ENCODE assay signal across 8 cellular contexts in genomic region chr7:92631067-92631829, GRCh38. TPM values are rescaled to one million over a fixed set of nuclear protein-coding genes. Genes with fewer than 3 reads are reported as not detected.
DNase-seq lines count a peak whose midpoint lies in the region; ATAC-seq and TF ChIP-seq lines count a peak whose summit lies in the region.

No MANE protein-coding gene starts in this region.

- H3K4me3 Mint-ChIP-seq in CD8-positive, alpha-beta memory T cell, result peak overlapping the region in 1 of 7 donors; percentile 14
- peak overlapping the region; percentile 59 for H3K4me3 Mint-ChIP-seq in activated naive CD8-positive, alpha-beta T cell treated with anti-CD3 and anti-CD28 coated beads, Interleukin-2, amount 50 U/mL, for 24 hours
- H3K4me3 Mint-ChIP-seq in progenitor cell of endocrine pancreas (ENCODE audit: low read depth), result no peak overlapping the region

- POLR2A ChIA-PET in CD8-positive, alpha-beta memory T cell (lab: Charles Lee), result no interaction called here

- no peaks in the 10 kb centered on the region for H3K36me3 ChIP-seq in CD8-positive, alpha-beta memory T cell (ENCODE audit: insufficient read depth, low read length)

- peaks cover 34% of the 10 kb centered on the region for H3K4me1 ChIP-seq in CD8-positive, alpha-beta memory T cell (ENCODE audit: insufficient read depth, low read length)

- H3K27ac ChIP-seq in CD8-positive, alpha-beta memory T cell (ENCODE audit: low read depth, low read length), result no peak overlapping the region

- H3K27me3 ChIP-seq in CD8-positive, alpha-beta memory T cell (ENCODE audit: insufficient read depth, low read length, poor library complexity, severe bottlenecking), result no peaks in the 10 kb centered on the region

- H3K27ac Mint-ChIP-seq in CD8-positive, alpha-beta memory T cell, result peak overlapping the region in 5 of 8 donors; percentile 11 to 69 (median 59)
- H3K27ac Mint-ChIP-seq in activated naive CD8-positive, alpha-beta T cell treated with anti-CD3 and anti-CD28 coated beads, Interleukin-2, amount 50 U/mL, for 24 hours, result peak overlapping the region; percentile 98
- no peak overlapping the region for H3K27ac Mint-ChIP-seq in progenitor cell of endocrine pancreas

- H3K9me3 ChIP-seq in CD8-positive, alpha-beta memory T cell (ENCODE audit: low read length), result no peaks in the 10 kb centered on the region

- peaks cover 15 to 19% (median 17%) of the 10 kb centered on the region in 3 donors for H3K36me3 Mint-ChIP-seq in CD8-positive, alpha-beta memory T cell
- H3K36me3 Mint-ChIP-seq in activated naive CD8-positive, alpha-beta T cell treated with anti-CD3 and anti-CD28 coated beads, Interleukin-2, amount 50 U/mL, for 24 hours (ENCODE audit: low read depth), result peaks cover 40% of the 10 kb centered on the region
- H3K36me3 Mint-ChIP-seq in progenitor cell of endocrine pancreas (ENCODE audit: insufficient read depth), result peaks cover 10% of the 10 kb centered on the region

- peak; percentile 77 for ATAC-seq in GM19452 (IDR thresholded peaks at IDR 0.05; ENCODE audit: unreplicated experiment)
- ATAC-seq in HG03342 (IDR thresholded peaks at IDR 0.05; ENCODE audit: unreplicated experiment), result peak; percentile 67
- ATAC-seq in activated naive CD8-positive, alpha-beta T cell treated with anti-CD3 and anti-CD28 coated beads, Interleukin-2, amount 50 U/mL, for 24 hours, result peak; percentile 88

- no peak for DNase-seq in CD8-positive, alpha-beta memory T cell
- DNase-seq in activated naive CD8-positive, alpha-beta T cell treated with anti-CD3 and anti-CD28 coated beads, Interleukin-2, amount 50 U/mL, for 24 hours, result peak; percentile 46
- DNase-seq in NCI-H2029 treated with DMSO at 0.1 percent for 48 hours (lab: John Stamatoyannopoulos, UW), result no peak
- no peak for DNase-seq in central memory CD4-positive, alpha-beta T cell
- no peak for DNase-seq in progenitor cell of endocrine pancreas (ENCODE audit: low spot score, unreplicated experiment)
- no peak for DNase-seq in NCI-H69 (lab: John Stamatoyannopoulos, UW)

- no peak overlapping the region for H3K4me3 ChIP-seq in CD8-positive, alpha-beta memory T cell (ENCODE audit: low read length)

- TF ChIP-seq CTCF in progenitor cell of endocrine pancreas (IDR thresholded peaks at IDR 0.05; ENCODE audit: unreplicated experiment), result no peak

- no peaks in the 10 kb centered on the region for H3K27me3 Mint-ChIP-seq in CD8-positive, alpha-beta memory T cell
- H3K27me3 Mint-ChIP-seq in activated naive CD8-positive, alpha-beta T cell treated with anti-CD3 and anti-CD28 coated beads, Interleukin-2, amount 50 U/mL, for 24 hours, result no peaks in the 10 kb centered on the region
- H3K27me3 Mint-ChIP-seq in progenitor cell of endocrine pancreas, result peaks cover 45% of the 10 kb centered on the region

- CTCF ChIA-PET in CD8-positive, alpha-beta memory T cell (lab: Charles Lee), result interaction anchor here (1.2 to 1.5 kb wide), 2 partner anchors 11 to 202 kb away, joined by 5 read pairs; no protein-coding TSS in a partner anchor

- peaks cover 33 to 70% (median 59%) of the 10 kb centered on the region in 3 donors for H3K4me1 Mint-ChIP-seq in CD8-positive, alpha-beta memory T cell
- peaks cover 95% of the 10 kb centered on the region for H3K4me1 Mint-ChIP-seq in activated naive CD8-positive, alpha-beta T cell treated with anti-CD3 and anti-CD28 coated beads, Interleukin-2, amount 50 U/mL, for 24 hours
- H3K4me1 Mint-ChIP-seq in progenitor cell of endocrine pancreas (ENCODE audit: low read depth), result peaks cover 12% of the 10 kb centered on the region

- peaks cover 0 to 4% (median 2%) of the 10 kb centered on the region in 5 donors for H3K9me3 Mint-ChIP-seq in CD8-positive, alpha-beta memory T cell
- peaks cover 17% of the 10 kb centered on the region for H3K9me3 Mint-ChIP-seq in activated naive CD8-positive, alpha-beta T cell treated with anti-CD3 and anti-CD28 coated beads, Interleukin-2, amount 50 U/mL, for 24 hours
- H3K9me3 Mint-ChIP-seq in progenitor cell of endocrine pancreas (ENCODE audit: low read depth), result peaks cover 13% of the 10 kb centered on the region

RNA-seq across cellular contexts. Expression of gene FAM133B, which starts 41.1 kb away (rescaled TPM):
- total RNA-seq in CD8-positive, alpha-beta memory T cell, result 10 to 100 TPM; 29.3 to 31.5 TPM
- polyA plus RNA-seq in CD8-positive, alpha-beta memory T cell, result 20.8 TPM
- total RNA-seq in progenitor cell of endocrine pancreas, result 37.8 and 38.9 TPM in 2 replicates
